ENCODE assay signal across 10 cellular contexts in genomic region chr1:25711555-25712298, GRCh38.
A peak's percentile ranks its signal among the peaks of the same experiment; 100 is the strongest.
DNase-seq lines count a peak whose midpoint lies in the region; ATAC-seq and TF ChIP-seq lines count a peak whose summit lies in the region.
"Had no signal": no experiment of that assay in that cellular context is flagged by ENCODE, and none has a peak within 500 bp of the region (broad histone marks: within the 10 kb centered on the region; RNA-seq: fewer than 3 reads in every experiment).

No MANE protein-coding gene starts in this region.

- H3K9me3 ChIP-seq in mucosa of descending colon (no peaks in the 10 kb centered on the region), upper lobe of right lung (no peaks in the 10 kb centered on the region), gastrocnemius medialis (no peaks in the 10 kb centered on the region)
- H3K9me3 ChIP-seq: A549 had no signal

- ATAC-seq in mucosa of descending colon: peak; percentile 82
- peak; percentile 88 for ATAC-seq in upper lobe of right lung
- no peak for ATAC-seq in GM21786 (IDR thresholded peaks at IDR 0.05; ENCODE audit: unreplicated experiment)
- no peak for ATAC-seq in gastrocnemius medialis
- ATAC-seq: A549 had no signal

- H3K4me3 ChIP-seq in mucosa of descending colon (no peak overlapping the region), upper lobe of right lung (no peak overlapping the region), gastrocnemius medialis (no peak overlapping the region)
- H3K4me3 ChIP-seq: A549 had no signal

- no peak for TF ChIP-seq CTCF in mucosa of descending colon (IDR thresholded peaks at IDR 0.05)
- TF ChIP-seq CTCF in upper lobe of right lung (IDR thresholded peaks at IDR 0.05): no peak
- no peak for TF ChIP-seq CTCF in gastrocnemius medialis (IDR thresholded peaks at IDR 0.05 in 4 of 5, conservative IDR thresholded peaks at IDR 0.05 in 1 of 5)

- intact Hi-C loops in activated T-helper 1 cell treated with anti-CD3 and anti-CD28 coated beads, Interleukin-12 subunit alpha, Interleukin-12 subunit beta, Interleukin-2, Interleukin-4 antibody, amounts not matched to agents 30 ng/mL and 10 ng/mL and 1 ng/mL, durations not matched to agents 14 hours and 24 hours and 36 hours (cut with micrococcal nuclease): no loop called here
- intact Hi-C loops in mucosa of descending colon (cut with DNase I, micrococcal nuclease): no loop called here
- intact Hi-C loops in upper lobe of right lung (cut with DNase I): no loop called here
- intact Hi-C loops in gastrocnemius medialis (cut with DNase I; ENCODE audit: low total_unique reads): no loop called here

- CTCF ChIA-PET in activated naive CD4-positive, alpha-beta T cell treated with anti-CD3 and anti-CD28 coated beads, Interleukin-2, amount 10 ng/mL, durations not matched to agents 7 days and 5 days (lab: Charles Lee): interaction anchor here (1.2 kb wide), 1 partner anchor 13 kb away, joined by 3 read pairs; no protein-coding TSS in a partner anchor

- H3K27me3 Mint-ChIP-seq in activated T-helper 1 cell treated with anti-CD3 and anti-CD28 coated beads, Interleukin-12 subunit alpha, Interleukin-12 subunit beta, Interleukin-2, Interleukin-4 antibody, amounts not matched to agents 30 ng/mL and 10 ng/mL and 1 ng/mL, durations not matched to agents 14 hours and 24 hours and 36 hours (ENCODE audit: insufficient read depth): peaks cover 37% of the 10 kb centered on the region
- H3K27me3 Mint-ChIP-seq in activated naive CD4-positive, alpha-beta T cell treated with anti-CD3 and anti-CD28 coated beads, Interleukin-2, amount 10 ng/mL, durations not matched to agents 7 days and 5 days: peaks cover 4% of the 10 kb centered on the region

- H3K4me3 Mint-ChIP-seq in activated T-helper 1 cell treated with anti-CD3 and anti-CD28 coated beads, Interleukin-12 subunit alpha, Interleukin-12 subunit beta, Interleukin-2, Interleukin-4 antibody, amounts not matched to agents 30 ng/mL and 10 ng/mL and 1 ng/mL, durations not matched to agents 14 hours and 24 hours and 36 hours: no peak overlapping the region
- H3K4me3 Mint-ChIP-seq in activated naive CD4-positive, alpha-beta T cell treated with anti-CD3 and anti-CD28 coated beads, Interleukin-2, amount 10 ng/mL, durations not matched to agents 7 days and 5 days: no peak overlapping the region
- H3K4me3 Mint-ChIP-seq: mesothelial cell of epicardium had no signal

- peaks cover 24% of the 10 kb centered on the region for H3K4me1 Mint-ChIP-seq in activated T-helper 1 cell treated with anti-CD3 and anti-CD28 coated beads, Interleukin-12 subunit alpha, Interleukin-12 subunit beta, Interleukin-2, Interleukin-4 antibody, amounts not matched to agents 30 ng/mL and 10 ng/mL and 1 ng/mL, durations not matched to agents 14 hours and 24 hours and 36 hours (ENCODE audit: low read depth)
- H3K4me1 Mint-ChIP-seq in activated naive CD4-positive, alpha-beta T cell treated with anti-CD3 and anti-CD28 coated beads, Interleukin-2, amount 10 ng/mL, durations not matched to agents 7 days and 5 days: peaks cover 46% of the 10 kb centered on the region

- H3K27me3 ChIP-seq in upper lobe of right lung (no peaks in the 10 kb centered on the region), gastrocnemius medialis (no peaks in the 10 kb centered on the region)

- H3K27ac Mint-ChIP-seq in activated T-helper 1 cell treated with anti-CD3 and anti-CD28 coated beads, Interleukin-12 subunit alpha, Interleukin-12 subunit beta, Interleukin-2, Interleukin-4 antibody, amounts not matched to agents 30 ng/mL and 10 ng/mL and 1 ng/mL, durations not matched to agents 14 hours and 24 hours and 36 hours: no peak overlapping the region
- peak overlapping the region; percentile 70 for H3K27ac Mint-ChIP-seq in activated naive CD4-positive, alpha-beta T cell treated with anti-CD3 and anti-CD28 coated beads, Interleukin-2, amount 10 ng/mL, durations not matched to agents 7 days and 5 days
- H3K27ac Mint-ChIP-seq: mesothelial cell of epicardium had no signal

- H3K36me3 ChIP-seq in mucosa of descending colon (ENCODE audit: low read depth) (no peaks in the 10 kb centered on the region), upper lobe of right lung (no peaks in the 10 kb centered on the region), gastrocnemius medialis (no peaks in the 10 kb centered on the region)

- no peaks in the 10 kb centered on the region for H3K9me3 Mint-ChIP-seq in activated T-helper 1 cell treated with anti-CD3 and anti-CD28 coated beads, Interleukin-12 subunit alpha, Interleukin-12 subunit beta, Interleukin-2, Interleukin-4 antibody, amounts not matched to agents 30 ng/mL and 10 ng/mL and 1 ng/mL, durations not matched to agents 14 hours and 24 hours and 36 hours
- H3K9me3 Mint-ChIP-seq in activated naive CD4-positive, alpha-beta T cell treated with anti-CD3 and anti-CD28 coated beads, Interleukin-2, amount 10 ng/mL, durations not matched to agents 7 days and 5 days: no peaks in the 10 kb centered on the region
- H3K9me3 Mint-ChIP-seq: mesothelial cell of epicardium had no signal

- no peaks in the 10 kb centered on the region for H3K36me3 Mint-ChIP-seq in activated T-helper 1 cell treated with anti-CD3 and anti-CD28 coated beads, Interleukin-12 subunit alpha, Interleukin-12 subunit beta, Interleukin-2, Interleukin-4 antibody, amounts not matched to agents 30 ng/mL and 10 ng/mL and 1 ng/mL, durations not matched to agents 14 hours and 24 hours and 36 hours (ENCODE audit: low read depth)
- peaks cover 26% of the 10 kb centered on the region for H3K36me3 Mint-ChIP-seq in activated naive CD4-positive, alpha-beta T cell treated with anti-CD3 and anti-CD28 coated beads, Interleukin-2, amount 10 ng/mL, durations not matched to agents 7 days and 5 days
- H3K36me3 Mint-ChIP-seq: mesothelial cell of epicardium had no signal

- peak overlapping the region; percentile 13 for H3K27ac ChIP-seq in upper lobe of right lung
- H3K27ac ChIP-seq in gastrocnemius medialis: no peak overlapping the region

- H3K4me1 ChIP-seq in mucosa of descending colon (ENCODE audit: low read depth) (no peaks in the 10 kb centered on the region), upper lobe of right lung (peaks cover 16% of the 10 kb centered on the region), gastrocnemius medialis (peaks cover 5% of the 10 kb centered on the region in 2 donors)

- peak; percentile 34 for DNase-seq in activated T-helper 1 cell treated with Interleukin-2 at 50 U/mL for 16 hours (ENCODE audit: low read depth)
- DNase-seq in activated T-helper 1 cell treated with anti-CD3 and anti-CD28 coated beads, Interleukin-12 subunit alpha, Interleukin-12 subunit beta, Interleukin-2, Interleukin-4 antibody, amounts not matched to agents 30 ng/mL and 10 ng/mL and 1 ng/mL, durations not matched to agents 14 hours and 24 hours and 36 hours (ENCODE audit: low spot score): no peak
- peak; percentile 70 for DNase-seq in activated naive CD4-positive, alpha-beta T cell treated with anti-CD3 and anti-CD28 coated beads, Interleukin-2, amount 10 ng/mL, durations not matched to agents 7 days and 5 days
- peak in 1 of 3 donors; percentile 57 for DNase-seq in mucosa of descending colon
- DNase-seq in upper lobe of right lung: peak; percentile 77
- DNase-seq in midbrain (lab: John Stamatoyannopoulos, UW): no peak
- no peak for DNase-seq in gastrocnemius medialis

- in situ Hi-C loops in gastrocnemius medialis (cut with MboI; ENCODE audit: low sequenced_read_pairs in 4 of 4): no loop called here

- TF ChIP-seq POLR2A in gastrocnemius medialis (IDR thresholded peaks at IDR 0.05): no peak

Comparison
In these comparisons a context has a peak if more than half of its experiments do, and no peak if none do; other contexts are left out.
1. DNase-seq: peak in activated T-helper 1 cell treated with Interleukin-2 at 50 U/mL for 16 hours (single experiment), activated naive CD4-positive, alpha-beta T cell treated with anti-CD3 and anti-CD28 coated beads, Interleukin-2, amount 10 ng/mL, durations not matched to agents 7 days and 5 days (single experiment) and upper lobe of right lung (single experiment); none in activated T-helper 1 cell treated with anti-CD3 and anti-CD28 coated beads, Interleukin-12 subunit alpha, Interleukin-12 subunit beta, Interleukin-2, Interleukin-4 antibody, amounts not matched to agents 30 ng/mL and 10 ng/mL and 1 ng/mL, durations not matched to agents 14 hours and 24 hours and 36 hours (single experiment), midbrain (single experiment) and gastrocnemius medialis (0 of 2).
2. ATAC-seq: peak in mucosa of descending colon (single experiment) and upper lobe of right lung (single experiment); none in GM21786 (single experiment) and gastrocnemius medialis (0 of 2).